8 cellular contexts compared by ENCODE assay signal in genomic region chr2:157838442-157839161, GRCh38. TPM values are rescaled to one million over a fixed set of nuclear protein-coding genes. Genes with fewer than 3 reads are reported as not detected.
DNase-seq lines count a peak whose midpoint lies in the region; ATAC-seq and TF ChIP-seq lines count a peak whose summit lies in the region.

No MANE protein-coding gene starts in this region.

- POLR2A ChIA-PET in CD8-positive, alpha-beta T cell (lab: Charles Lee), result no interaction called here

- CTCF ChIA-PET in CD8-positive, alpha-beta T cell (lab: Charles Lee), result no interaction called here

- peaks cover 39% of the 10 kb centered on the region for H3K4me1 Mint-ChIP-seq in CD8-positive, alpha-beta T cell (ENCODE audit: low read depth)

- peaks cover 18% of the 10 kb centered on the region for H3K4me1 ChIP-seq in CD8-positive, alpha-beta T cell (ENCODE audit: insufficient read depth, low read length)
- H3K4me1 ChIP-seq in SJCRH30 (peaks cover 27% of the 10 kb centered on the region), tibial artery (peaks cover 0 to 83% (median 51%) of the 10 kb centered on the region in 4 donors)

- no peaks in the 10 kb centered on the region for H3K27me3 Mint-ChIP-seq in CD8-positive, alpha-beta T cell (ENCODE audit: low read depth)

- H3K4me3 Mint-ChIP-seq in CD8-positive, alpha-beta T cell, result no peak overlapping the region

- no peak for ATAC-seq in CD8-positive, alpha-beta T cell
- no peak for ATAC-seq in GM18502 (IDR thresholded peaks at IDR 0.05; ENCODE audit: poor library complexity, unreplicated experiment)

- no peaks in the 10 kb centered on the region for H3K9me3 ChIP-seq in CD8-positive, alpha-beta T cell (ENCODE audit: low read length)
- no peaks in the 10 kb centered on the region for H3K9me3 ChIP-seq in SJCRH30 (replicated peaks)
- H3K9me3 ChIP-seq in tibial artery, result no peaks in the 10 kb centered on the region

- peaks cover 4% of the 10 kb centered on the region for H3K36me3 Mint-ChIP-seq in CD8-positive, alpha-beta T cell

- H3K27me3 ChIP-seq in CD8-positive, alpha-beta T cell (ENCODE audit: insufficient read depth, low read length), result no peaks in the 10 kb centered on the region
- H3K27me3 ChIP-seq in SJCRH30, result no peaks in the 10 kb centered on the region
- H3K27me3 ChIP-seq in tibial artery, result no peaks in the 10 kb centered on the region

- in situ Hi-C loops in KBM-7 (cut with MboI; ENCODE audit: low pct_unique_long_range_greater_than_20kb, low sequenced_read_pairs), result no loop called here

- peak overlapping the region; percentile 55 for H3K27ac Mint-ChIP-seq in CD8-positive, alpha-beta T cell

- H3K36me3 ChIP-seq in CD8-positive, alpha-beta T cell (ENCODE audit: insufficient read depth, low read length), result no peaks in the 10 kb centered on the region
- H3K36me3 ChIP-seq in SJCRH30 (no peaks in the 10 kb centered on the region), tibial artery (no peaks in the 10 kb centered on the region)

- intact Hi-C loops in CD8-positive, alpha-beta T cell (cut with DNase I, micrococcal nuclease), result loop anchor here in 1 of 2 experiments (5.0 kb wide), 1 partner anchor 54 kb away; no protein-coding TSS in a partner anchor
- intact Hi-C loops in tibial artery (cut with DNase I; ENCODE audit: low total_unique reads), result no loop called here

- no peak for DNase-seq in CD8-positive, alpha-beta T cell
- DNase-seq in KBM-7 (peak; percentile 87), SJCRH30 (peak; percentile 78 to 84), dermis blood vessel endothelial cell (peak; percentile 88), lung microvascular endothelial cell (ENCODE audit: low read depth in 2 of 2) (peak; percentile 78 to 90), tibial artery (peak in 1 of 2 donors; percentile 65), LoVo (ENCODE audit: low spot score) (no peak)

- H3K27ac ChIP-seq in CD8-positive, alpha-beta T cell (ENCODE audit: low read depth, low read length), result no peak overlapping the region
- H3K27ac ChIP-seq in SJCRH30 (peak overlapping the region; percentile 99), tibial artery (peak overlapping the region; percentile 62 to 65)

- H3K9me3 Mint-ChIP-seq in CD8-positive, alpha-beta T cell, result no peaks in the 10 kb centered on the region

- TF ChIP-seq CTCF in CD8-positive, alpha-beta T cell (IDR thresholded peaks at IDR 0.05), result no peak
- no peak for TF ChIP-seq CTCF in tibial artery (IDR thresholded peaks at IDR 0.05)

- H3K4me3 ChIP-seq in CD8-positive, alpha-beta T cell (ENCODE audit: low read depth, low read length), result no peak overlapping the region
- peak overlapping the region; percentile 57 for H3K4me3 ChIP-seq in SJCRH30
- H3K4me3 ChIP-seq in tibial artery, result peak overlapping the region; percentile 25 to 30

RNA-seq across cellular contexts. Expression of gene ACVR1, which starts 37.5 kb away (rescaled TPM):
- 1 to 10 TPM; 7.0 to 8.3 TPM for total RNA-seq in CD8-positive, alpha-beta T cell
- 13.0 and 14.0 TPM in 2 replicates for total RNA-seq in SJCRH30 (2014; rRNA removed; shearing (Covaris generic))
- total RNA-seq in dermis blood vessel endothelial cell (19.6 and 29.5 TPM in 2 replicates), lung microvascular endothelial cell (11.1 and 13.3 TPM in 2 replicates)

Comparison
In these comparisons a context has a peak if more than half of its experiments do, and no peak if none do; other contexts are left out.
1. DNase-seq: peak in KBM-7 (single experiment), SJCRH30 (2 of 2), dermis blood vessel endothelial cell (single experiment) and lung microvascular endothelial cell (2 of 2); none in CD8-positive, alpha-beta T cell (0 of 7) and LoVo (single experiment).